8 cellular contexts compared by ENCODE assay signal in genomic region chr22:41446057-41446501, GRCh38. TPM values are rescaled to one million over a fixed set of nuclear protein-coding genes. Genes with fewer than 3 reads are reported as not detected.
DNase-seq lines count a peak whose midpoint lies in the region; ATAC-seq and TF ChIP-seq lines count a peak whose summit lies in the region.

No MANE protein-coding gene starts in this region.

- peak overlapping the region; percentile 89 to 93 for H3K4me3 ChIP-seq in DND-41 (ENCODE audit: low read depth in 1 of 2, low read length in 2 of 2)
- H3K4me3 ChIP-seq in breast epithelium = peak overlapping the region; percentile 69 to 100 (median 93)
- H3K4me3 ChIP-seq in lower leg skin (ENCODE audit: low read depth, poor library complexity, severe bottlenecking) = peak overlapping the region; percentile 97
- peak overlapping the region; percentile 91 for H3K4me3 ChIP-seq in thoracic aorta

- H3K9me3 ChIP-seq in DND-41 (ENCODE audit: insufficient read depth, low read length, severe bottlenecking) = no peaks in the 10 kb centered on the region
- H3K9me3 ChIP-seq in breast epithelium = no peaks in the 10 kb centered on the region
- H3K9me3 ChIP-seq in thoracic aorta = no peaks in the 10 kb centered on the region

- H3K36me3 ChIP-seq in DND-41 (ENCODE audit: insufficient read depth, low read length) (peaks cover 19% of the 10 kb centered on the region), breast epithelium (no peaks in the 10 kb centered on the region), thoracic aorta (peaks cover 14% of the 10 kb centered on the region)

- H3K4me1 ChIP-seq in DND-41 (ENCODE audit: insufficient read depth, low read length) (peaks cover 29% of the 10 kb centered on the region), breast epithelium (no peaks in the 10 kb centered on the region), thoracic aorta (ENCODE audit: control insufficient read depth in 1 of 2, low read depth in 2 of 2) (peaks cover 13 to 37% of the 10 kb centered on the region in 2 donors)

- TF ChIP-seq POLR2A in breast epithelium (IDR thresholded peaks at IDR 0.05) = no peak
- TF ChIP-seq POLR2A in lower leg skin (IDR thresholded peaks at IDR 0.05) = no peak

- ATAC-seq in DND-41 (ENCODE audit: insufficient read depth, low read depth) (no peak), thoracic aorta (ENCODE audit: insufficient number of reproducible peaks, low FRiP score, low read depth) (no peak), HG02870 (IDR thresholded peaks at IDR 0.05; ENCODE audit: unreplicated experiment) (no peak)

- peaks cover 16% of the 10 kb centered on the region; the same call in 1 of the 2 replicates for H4K20me1 ChIP-seq in DND-41 (ENCODE audit: insufficient read depth, low read length)

- H3K79me2 ChIP-seq in DND-41 (ENCODE audit: insufficient read depth, low read length) = peaks cover 71% of the 10 kb centered on the region

- no peaks in the 10 kb centered on the region for H3K27me3 ChIP-seq in DND-41 (ENCODE audit: insufficient read depth, low read length, poor library complexity)
- H3K27me3 ChIP-seq in breast epithelium = no peaks in the 10 kb centered on the region
- H3K27me3 ChIP-seq in thoracic aorta (replicated peaks; ENCODE audit: insufficient read depth) = no peaks in the 10 kb centered on the region

- WGBS in lower leg skin, 2 donors = 0 to 1% methylated on average over 27 to 33 of the region's 34 CpGs

- H3K27ac ChIP-seq in DND-41 (ENCODE audit: low read length) = peak overlapping the region; percentile 75
- peak overlapping the region; percentile 97 to 100 for H3K27ac ChIP-seq in breast epithelium
- H3K27ac ChIP-seq in thoracic aorta = peak overlapping the region; percentile 94 to 99

- DNase-seq in DND-41 (no peak), NCI-H526 treated with DMSO at 0.1 percent for 48 hours (lab: John Stamatoyannopoulos, UW) (peak; percentile 2), breast epithelium (ENCODE audit: low spot score in 2 of 2) (no peak), lower leg skin (ENCODE audit: low spot score in 2 of 2) (peak; percentile 20 to 86), thoracic aorta (ENCODE audit: low spot score) (no peak), cortex of kidney (lab: John Stamatoyannopoulos, UW) (no peak), NOMO-1 (lab: John Stamatoyannopoulos, UW; ENCODE audit: unreplicated experiment in 2 of 2) (no peak)

- TF ChIP-seq CTCF in DND-41 (IDR thresholded peaks at IDR 0.05; ENCODE audit: borderline replicate concordance, extremely low read depth, low read length, poor library complexity, severe bottlenecking) (no peak), breast epithelium (IDR thresholded peaks at IDR 0.05) (no peak), lower leg skin (IDR thresholded peaks at IDR 0.05) (no peak), thoracic aorta (IDR thresholded peaks at IDR 0.05) (no peak)

- H3K4me2 ChIP-seq in DND-41 (ENCODE audit: insufficient read depth, low read length) = peak overlapping the region; percentile 84

- H2AFZ ChIP-seq in DND-41 (ENCODE audit: low read depth, low read length) = peak overlapping the region; percentile 65

- H3K9ac ChIP-seq in DND-41 (ENCODE audit: low read depth, low read length) = peak overlapping the region; percentile 94

- intact Hi-C loops in breast epithelium (cut with DNase I; ENCODE audit: low total_unique reads) = loop anchor here (10.0 kb wide), 1 partner anchor 591 kb away; the partner anchor contains the start of genes ST13 and XPNPEP3
- intact Hi-C loops in lower leg skin (cut with DNase I; ENCODE audit: low total_unique reads) = no loop called here

RNA-seq across cellular contexts. Expression of gene TOB2, which starts 0.5 kb away (rescaled TPM):
- total RNA-seq in breast epithelium = 10 to 100 TPM; 28.8 to 61.9 (median 45.8) TPM
- total RNA-seq in lower leg skin = 10 to 100 TPM; 31.5 to 45.9 (median 37.9) TPM
- 10 to 100 TPM; 45.5 to 56.5 TPM for total RNA-seq in thoracic aorta

RNA-seq across cellular contexts. Expression of gene PHF5A, which starts 22.4 kb away (rescaled TPM):
- 10 to 100 TPM; 42.0 to 46.0 (median 43.8) TPM for total RNA-seq in breast epithelium
- total RNA-seq in lower leg skin = 10 to 100 TPM; 44.1 to 51.9 (median 45.4) TPM
- total RNA-seq in thoracic aorta = 10 to 100 TPM; 13.8 to 28.7 TPM

RNA-seq across cellular contexts. Expression of gene ACO2, which starts 22.8 kb away (rescaled TPM):
- total RNA-seq in breast epithelium = 10 to 100 TPM; 58.1 to 92.2 (median 65.2) TPM
- total RNA-seq in lower leg skin = 100 to 1,000 TPM in 1 of 4 donors, 10 to 100 TPM in 3; 64.0 to 103 (median 83.1) TPM
- total RNA-seq in thoracic aorta = 10 to 100 TPM; 52.1 to 57.8 TPM

Comparison
In these comparisons a context has a peak if more than half of its experiments do, and no peak if none do; other contexts are left out.
1. DNase-seq: peak in NCI-H526 treated with DMSO at 0.1 percent for 48 hours (single experiment) and lower leg skin (2 of 2); none in DND-41 (single experiment), breast epithelium (0 of 2), thoracic aorta (single experiment), cortex of kidney (single experiment) and NOMO-1 (0 of 2).
2. Peak in every context shown above with its lines, with median percentiles within 50 percentile points of each other: H3K27ac ChIP-seq and H3K4me3 ChIP-seq.